ENCODE assay signal across 8 cellular contexts in the genomic region with DNA sequence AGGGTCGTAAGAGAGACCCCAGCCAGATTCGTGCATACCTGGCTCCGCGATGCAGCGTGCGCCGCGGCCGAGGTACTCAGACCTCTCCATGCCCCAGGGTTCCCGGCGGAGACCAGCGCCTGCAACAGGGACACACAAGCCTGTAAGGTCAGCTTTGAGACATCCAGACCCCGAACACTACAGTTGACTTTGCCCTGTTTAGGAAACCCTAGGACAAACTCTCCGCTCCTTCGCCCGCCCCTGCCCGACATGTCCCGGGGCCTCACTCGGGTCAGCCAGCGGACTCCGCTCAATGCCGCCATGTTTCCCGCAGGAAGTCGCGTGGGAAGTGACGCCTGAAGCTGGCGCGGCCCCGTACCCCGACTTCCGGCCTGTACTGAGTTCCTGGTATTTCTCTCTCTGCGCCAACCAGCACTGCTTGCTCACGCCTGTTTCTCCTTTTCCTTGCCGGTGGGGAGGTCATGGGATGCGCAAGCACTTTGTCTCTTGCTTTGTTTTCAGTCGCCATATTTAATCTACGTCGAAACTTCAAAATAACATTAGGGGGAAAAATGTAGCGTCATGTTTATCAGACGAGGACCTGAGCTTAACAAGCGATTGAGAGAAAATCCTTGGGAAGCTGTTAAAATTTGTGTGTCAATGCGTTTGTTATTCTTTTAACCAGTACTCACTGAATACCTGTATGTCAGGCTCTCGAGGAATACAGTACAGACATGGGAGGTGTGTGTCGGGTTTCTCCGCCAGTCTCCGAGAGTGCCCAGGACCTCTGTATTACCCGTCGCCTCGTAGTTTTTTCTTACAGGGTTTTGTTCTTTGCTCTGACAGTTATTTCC. TPM values are rescaled to one million over a fixed set of nuclear protein-coding genes. Genes with fewer than 3 reads are reported as not detected.
DNase-seq lines count a peak whose midpoint lies in the region; ATAC-seq lines count a peak whose summit lies in the region.

A gene (minus strand): TSS at position 330 of the 833 bp plus-strand sequence. CDS start 28 bp downstream, at position 302.

- H3K27ac Mint-ChIP-seq in naive thymus-derived CD4-positive, alpha-beta T cell = peak within 1 kb of the TSS; percentile 94 to 99 (median 97)
- H3K27ac Mint-ChIP-seq in stimulated activated naive B cell treated with anti-CD40 and anti-IgM and Interleukin-4, amounts not matched to agents 10 μg/mL and 1 μg/mL and 100 μg/mL, for 72 hours = peak within 1 kb of the TSS; percentile 96

- H3K36me3 ChIP-seq in naive thymus-derived CD4-positive, alpha-beta T cell (ENCODE audit: control insufficient read depth in 2 of 3, insufficient read depth in 3 of 3, low read length in 3 of 3) = peaks cover 9 to 33% (median 22%) of the 10 kb centered on the region in 3 experiments

- intact Hi-C loops in naive thymus-derived CD4-positive, alpha-beta T cell (cut with micrococcal nuclease) = loop anchor here (1.0 to 2.0 kb wide), 3 partner anchors 12 to 745 kb away; a partner anchor contains a TSS

- peak; percentile 72 for DNase-seq in DMS79 (lab: John Stamatoyannopoulos, UW)
- peak; percentile 93 to 97 for DNase-seq in Kasumi-1 (lab: John Stamatoyannopoulos, UW)
- DNase-seq in RPMI8226 = peak; percentile 92
- DNase-seq in activated T-helper 1 cell treated with anti-CD3 and anti-CD28 coated beads, Interleukin-2, amount 50 U/mL, for 16 hours (ENCODE audit: low read depth in 1 of 2, low spot score in 1 of 2) = peak; percentile 87 to 88
- DNase-seq in fibroblast of gingiva (ENCODE audit: low read depth) = peak; percentile 92
- DNase-seq in naive thymus-derived CD4-positive, alpha-beta T cell = peak; percentile 76 to 94 (median 90)
- DNase-seq in stimulated activated naive B cell treated with anti-CD40 and anti-IgM and Interleukin-4, amounts not matched to agents 10 μg/mL and 1 μg/mL and 100 μg/mL, for 72 hours = peak; percentile 87

- peak within 1 kb of the TSS; percentile 89 for H3K4me3 ChIP-seq in naive thymus-derived CD4-positive, alpha-beta T cell (ENCODE audit: low read length)

- H3K9me3 ChIP-seq in naive thymus-derived CD4-positive, alpha-beta T cell (ENCODE audit: control insufficient read depth in 2 of 3, low read length in 3 of 3) = no peaks in the 10 kb centered on the region

- H3K27me3 Mint-ChIP-seq in naive thymus-derived CD4-positive, alpha-beta T cell = peaks cover 0 to 10% (median 0%) of the 10 kb centered on the region in 5 donors
- H3K27me3 Mint-ChIP-seq in stimulated activated naive B cell treated with anti-CD40 and anti-IgM and Interleukin-4, amounts not matched to agents 10 μg/mL and 1 μg/mL and 100 μg/mL, for 72 hours = peaks cover 9 to 14% of the 10 kb centered on the region in 2 donors

- H3K27ac ChIP-seq in naive thymus-derived CD4-positive, alpha-beta T cell (ENCODE audit: low read depth, low read length) = peak within 1 kb of the TSS; percentile 87

- peaks cover 10 to 15% of the 10 kb centered on the region in 2 donors for H3K4me1 ChIP-seq in naive thymus-derived CD4-positive, alpha-beta T cell (ENCODE audit: control insufficient read depth in 2 of 2, insufficient read depth in 2 of 2, low read length in 2 of 2)

- H3K4me3 Mint-ChIP-seq in naive thymus-derived CD4-positive, alpha-beta T cell = peak within 1 kb of the TSS; percentile 87 to 97 (median 94)
- H3K4me3 Mint-ChIP-seq in stimulated activated naive B cell treated with anti-CD40 and anti-IgM and Interleukin-4, amounts not matched to agents 10 μg/mL and 1 μg/mL and 100 μg/mL, for 72 hours = peak within 1 kb of the TSS; percentile 85

- peaks cover 17 to 28% (median 24%) of the 10 kb centered on the region in 5 donors for H3K36me3 Mint-ChIP-seq in naive thymus-derived CD4-positive, alpha-beta T cell
- H3K36me3 Mint-ChIP-seq in stimulated activated naive B cell treated with anti-CD40 and anti-IgM and Interleukin-4, amounts not matched to agents 10 μg/mL and 1 μg/mL and 100 μg/mL, for 72 hours = peaks cover 22 to 25% of the 10 kb centered on the region in 2 donors

- peak; percentile 89 for ATAC-seq in GM21786 (IDR thresholded peaks at IDR 0.05; ENCODE audit: unreplicated experiment)
- ATAC-seq in naive thymus-derived CD4-positive, alpha-beta T cell = peak; percentile 99
- ATAC-seq in stimulated activated naive B cell treated with anti-CD40 and anti-IgM and Interleukin-4, amounts not matched to agents 10 μg/mL and 1 μg/mL and 100 μg/mL, for 72 hours (replicated peaks) = peak; percentile 97 to 99

- H3K27me3 ChIP-seq in naive thymus-derived CD4-positive, alpha-beta T cell (ENCODE audit: control insufficient read depth in 2 of 2, insufficient read depth in 2 of 2, low read length in 2 of 2) = no peaks in the 10 kb centered on the region

- POLR2A ChIA-PET in naive thymus-derived CD4-positive, alpha-beta T cell (lab: Charles Lee) = interaction anchor here (0.6 to 8.4 kb wide), 13 partner anchors 8 to 209 kb away, joined by 3 to 183 read pairs (median 5); a partner anchor contains a TSS

- H3K4me1 Mint-ChIP-seq in naive thymus-derived CD4-positive, alpha-beta T cell = peaks cover 4 to 34% (median 29%) of the 10 kb centered on the region in 7 donors
- H3K4me1 Mint-ChIP-seq in stimulated activated naive B cell treated with anti-CD40 and anti-IgM and Interleukin-4, amounts not matched to agents 10 μg/mL and 1 μg/mL and 100 μg/mL, for 72 hours = peaks cover 9 to 20% of the 10 kb centered on the region in 2 donors

- CTCF ChIA-PET in naive thymus-derived CD4-positive, alpha-beta T cell (lab: Charles Lee) = interaction anchor here (0.7 to 1.4 kb wide), 2 partner anchors 89 to 1215 kb away, joined by 3 to 4 read pairs; no protein-coding TSS in a partner anchor

- peaks cover 0 to 1% (median 0%) of the 10 kb centered on the region in 11 donors for H3K9me3 Mint-ChIP-seq in naive thymus-derived CD4-positive, alpha-beta T cell
- no peaks in the 10 kb centered on the region for H3K9me3 Mint-ChIP-seq in stimulated activated naive B cell treated with anti-CD40 and anti-IgM and Interleukin-4, amounts not matched to agents 10 μg/mL and 1 μg/mL and 100 μg/mL, for 72 hours

RNA-seq across cellular contexts. Expression of the gene that starts here (rescaled TPM):
- 100 to 1,000 TPM; 105 to 161 (median 107) TPM for total RNA-seq in naive thymus-derived CD4-positive, alpha-beta T cell
- 100 to 1,000 TPM; 101 to 135 TPM for polyA plus RNA-seq in naive thymus-derived CD4-positive, alpha-beta T cell

Comparison
In these comparisons a context has a peak if more than half of its experiments do, and no peak if none do; other contexts are left out.
1. Peak in every context shown above with its lines: DNase-seq, ATAC-seq, H3K4me3 ChIP-seq and H3K27ac ChIP-seq.